In genomic region chr9:126360073-126360472, GRCh38 we compare ENCODE assay signal across 26 cellular contexts.
"Had no signal": no experiment of that assay in that cellular context is flagged by ENCODE, and none has a peak within 500 bp of the region (broad histone marks: within the 10 kb centered on the region; RNA-seq: fewer than 3 reads in every experiment).

No MANE protein-coding gene starts in this region.

- DNase-seq: IMR-90; Karpas-422; KG1; MG63; NCI-H1048; NCI-H1105; NCI-H1417; NCI-H1436 treated with DMSO at 0.1 percent for 48 hours; NCI-H1694; NCI-H187 treated with DMSO at 0.1 percent for 48 hours; NCI-H2029 treated with DMSO at 0.1 percent for 48 hours; NCI-H2171 treated with DMSO at 0.1 percent for 48 hours; NCI-H345; NCI-H446 treated with DMSO at 0.1 percent for 48 hours; NCI-H510A treated with DMSO at 0.1 percent for 48 hours; NCI-H526 treated with DMSO at 0.1 percent for 48 hours; NCI-H748 treated with DMSO at 0.1 percent for 48 hours; NK-92 treated with Interleukin-12 subunit alpha and Interleukin-12 subunit beta, amount 100 ng/mL, for 24 hours; PC-9; Peyer's patch; Right ventricle myocardium superior; RPMI8226; SIG-M5 had no signal

- H3K4me2 ChIP-seq: PC-9 had no signal

- H3K9me3 ChIP-seq: SJSA1 had no signal

- H3K36me3 ChIP-seq: MG63, Peyer's patch, SJSA1 had no signal

- H2AFZ ChIP-seq: PC-9 had no signal

- ATAC-seq: HepG2 had no signal

- H3K4me3 ChIP-seq: MG63, PC-9, Peyer's patch, SJSA1, SK-N-MC had no signal

- H3K27me3 ChIP-seq: MG63, Peyer's patch, SJSA1 had no signal

- H3K27ac ChIP-seq: PC-9, Peyer's patch, SJSA1, SK-N-MC had no signal
